In the genomic region with DNA sequence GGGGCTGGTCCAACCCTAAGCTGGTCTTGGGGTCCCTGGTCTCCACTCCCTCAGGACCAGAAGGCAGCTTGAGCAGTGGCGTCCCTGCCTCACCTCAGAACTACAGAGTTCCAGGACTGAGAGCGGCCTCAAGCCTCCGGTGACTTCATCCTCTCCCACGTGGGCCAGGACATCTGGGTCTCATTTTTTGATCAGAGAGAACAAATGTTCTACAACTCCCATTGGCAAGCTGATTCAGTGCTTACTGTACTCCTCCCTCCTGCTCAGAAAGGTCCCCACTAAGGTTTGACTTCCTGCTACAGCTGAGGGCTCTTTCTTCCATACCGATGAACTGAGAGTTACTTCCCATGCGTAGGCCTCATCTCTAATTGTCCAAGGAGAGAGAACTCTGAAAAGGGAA, we compare ENCODE assay signal across 25 cellular contexts.
DNase-seq lines count a peak whose midpoint lies in the region; ATAC-seq and TF ChIP-seq lines count a peak whose summit lies in the region.
"Had no signal": no experiment of that assay in that cellular context is flagged by ENCODE, and none has a peak within 500 bp of the region (broad histone marks: within the 10 kb centered on the region; RNA-seq: fewer than 3 reads in every experiment).

No MANE protein-coding gene starts in this region.

- no peaks in the 10 kb centered on the region for H3K9me3 Mint-ChIP-seq in type B pancreatic cell
- H3K9me3 Mint-ChIP-seq: activated CD4-positive, alpha-beta memory T cell treated with anti-CD3 and anti-CD28 coated beads, Interleukin-2, amount 10 ng/mL, durations not matched to agents 7 days and 5 days; activated naive CD4-positive, alpha-beta T cell treated with anti-CD3 and anti-CD28 coated beads, Interleukin-2, amount 50 U/mL, for 24 hours; activated T-cell treated with anti-CD3 and anti-CD28 coated beads, Interleukin-2, amount 50 U/mL, for 4 hours; CD14-positive monocyte; IgD-negative memory B cell; naive B cell had no signal

- H3K9me3 ChIP-seq in WERI-Rb-1 (ENCODE audit: severe bottlenecking), result no peaks in the 10 kb centered on the region
- H3K9me3 ChIP-seq: body of pancreas, spleen had no signal

- H3K27ac ChIP-seq in WERI-Rb-1, result peak overlapping the region; percentile 61
- H3K27ac ChIP-seq: body of pancreas, epithelial cell of prostate, spleen, VCaP had no signal

- DNase-seq in GM04504 (ENCODE audit: low read depth) (peak; percentile 86), WERI-Rb-1 (peak; percentile 64), foreskin fibroblast (peak; percentile 91 to 96), type B pancreatic cell (ENCODE audit: extremely low spot score, unreplicated experiment) (no peak), 8988T (no peak), left ventricle myocardium superior (no peak)
- DNase-seq: activated CD4-positive, alpha-beta memory T cell treated with anti-CD3 and anti-CD28 coated beads, Interleukin-2, amount 10 ng/mL, durations not matched to agents 7 days and 5 days; activated T-cell treated with anti-CD3 and anti-CD28 coated beads, Interleukin-2, amount 50 U/mL, for 4 hours; body of pancreas; cortex of kidney; DMS53; head of caudate nucleus; naive B cell; NCI-H2029; posterior cingulate gyrus; Right ventricle myocardium superior; spleen; T-helper 1 cell had no signal

- TF ChIP-seq CTCF in WERI-Rb-1 (IDR thresholded peaks at IDR 0.05; ENCODE audit: low read depth, low read length) (no peak), foreskin fibroblast (IDR thresholded peaks at IDR 0.05; ENCODE audit: low read depth, low read length) (no peak), type B pancreatic cell (conservative IDR thresholded peaks at IDR 0.05) (no peak)

- no peak overlapping the region for H3K4me3 Mint-ChIP-seq in type B pancreatic cell
- H3K4me3 Mint-ChIP-seq: activated CD4-positive, alpha-beta memory T cell treated with anti-CD3 and anti-CD28 coated beads, Interleukin-2, amount 10 ng/mL, durations not matched to agents 7 days and 5 days; activated naive CD4-positive, alpha-beta T cell treated with anti-CD3 and anti-CD28 coated beads, Interleukin-2, amount 50 U/mL, for 24 hours; activated T-cell treated with anti-CD3 and anti-CD28 coated beads, Interleukin-2, amount 50 U/mL, for 4 hours; CD14-positive monocyte; IgD-negative memory B cell; naive B cell had no signal

- no peaks in the 10 kb centered on the region for H3K27me3 ChIP-seq in WERI-Rb-1 (ENCODE audit: insufficient read depth, low read depth, severe bottlenecking)
- H3K27me3 ChIP-seq: body of pancreas had no signal

- no peak overlapping the region for H3K4me3 ChIP-seq in WERI-Rb-1 (ENCODE audit: low read depth, low read length)
- H3K4me3 ChIP-seq in foreskin fibroblast (ENCODE audit: low read depth in 1 of 2, low read length in 2 of 2), result no peak overlapping the region
- H3K4me3 ChIP-seq: body of pancreas, lung, spleen had no signal

- no peaks in the 10 kb centered on the region for H3K27me3 Mint-ChIP-seq in type B pancreatic cell

- no peak for ATAC-seq in HG03139 (IDR thresholded peaks at IDR 0.05; ENCODE audit: unreplicated experiment)
- ATAC-seq in left ventricle myocardium superior, result no peak
- ATAC-seq: activated T-cell treated with anti-CD3 and anti-CD28 coated beads, Interleukin-2, amount 50 U/mL, for 4 hours; body of pancreas had no signal

- intact Hi-C loops in left ventricle myocardium superior (cut with micrococcal nuclease), result no loop called here

- H3K4me1 Mint-ChIP-seq in type B pancreatic cell (ENCODE audit: unreplicated experiment), result peaks cover 88% of the 10 kb centered on the region
- H3K4me1 Mint-ChIP-seq: activated CD4-positive, alpha-beta memory T cell treated with anti-CD3 and anti-CD28 coated beads, Interleukin-2, amount 10 ng/mL, durations not matched to agents 7 days and 5 days; activated naive CD4-positive, alpha-beta T cell treated with anti-CD3 and anti-CD28 coated beads, Interleukin-2, amount 50 U/mL, for 24 hours; CD14-positive monocyte; naive B cell had no signal

- no peaks in the 10 kb centered on the region for H3K36me3 ChIP-seq in WERI-Rb-1
- H3K36me3 ChIP-seq: spleen had no signal

- peaks cover 21% of the 10 kb centered on the region for H3K36me3 Mint-ChIP-seq in type B pancreatic cell
- H3K36me3 Mint-ChIP-seq: activated naive CD4-positive, alpha-beta T cell treated with anti-CD3 and anti-CD28 coated beads, Interleukin-2, amount 50 U/mL, for 24 hours; CD14-positive monocyte; IgD-negative memory B cell; naive B cell had no signal

- H3K27ac Mint-ChIP-seq in type B pancreatic cell, result peak overlapping the region; percentile 4
- H3K27ac Mint-ChIP-seq: activated CD4-positive, alpha-beta memory T cell treated with anti-CD3 and anti-CD28 coated beads, Interleukin-2, amount 10 ng/mL, durations not matched to agents 7 days and 5 days; activated naive CD4-positive, alpha-beta T cell treated with anti-CD3 and anti-CD28 coated beads, Interleukin-2, amount 50 U/mL, for 24 hours; IgD-negative memory B cell had no signal

Comparison
In these comparisons a context has a peak if more than half of its experiments do, and no peak if none do; other contexts are left out.
1. DNase-seq: peak in GM04504 (single experiment), WERI-Rb-1 (single experiment) and foreskin fibroblast (2 of 2); none in type B pancreatic cell (single experiment), 8988T (single experiment) and left ventricle myocardium superior (single experiment).